8 cellular contexts compared by ENCODE assay signal in genomic region chr20:20452254-20452676, GRCh38.
A peak's percentile ranks its signal among the peaks of the same experiment; 100 is the strongest.
DNase-seq lines count a peak whose midpoint lies in the region; ATAC-seq and TF ChIP-seq lines count a peak whose summit lies in the region.

No MANE protein-coding gene starts in this region.

- H3K9me3 Mint-ChIP-seq in CD8-positive, alpha-beta memory T cell: no peaks in the 10 kb centered on the region
- H3K9me3 Mint-ChIP-seq in immature natural killer cell: no peaks in the 10 kb centered on the region

- peaks cover 10% of the 10 kb centered on the region for H3K4me1 ChIP-seq in CD8-positive, alpha-beta memory T cell (ENCODE audit: insufficient read depth, low read length)
- H3K4me1 ChIP-seq in body of pancreas: no peaks in the 10 kb centered on the region
- H3K4me1 ChIP-seq in PC-9 (replicated peaks; ENCODE audit: insufficient read depth): peaks cover 7% of the 10 kb centered on the region

- ATAC-seq in GM19463 (IDR thresholded peaks at IDR 0.05; ENCODE audit: unreplicated experiment) (peak; percentile 95), HG03558 (IDR thresholded peaks at IDR 0.05; ENCODE audit: extremely low read depth, unreplicated experiment) (peak; percentile 85), body of pancreas (peak; percentile 52)

- WGBS in body of pancreas, 2 donors: 55 to 83% methylated on average over 19 of the region's 19 CpGs

- no peak overlapping the region for H2AFZ ChIP-seq in PC-9

- intact Hi-C loops in body of pancreas (cut with DNase I) (no loop called here), PC-9 (cut with micrococcal nuclease; ENCODE audit: unreplicated experiment) (no loop called here)

- H3F3A ChIP-seq in PC-9 (ENCODE audit: insufficient read depth, low read depth): no peaks in the 10 kb centered on the region

- CTCF ChIA-PET in CD8-positive, alpha-beta memory T cell (lab: Charles Lee): no interaction called here
- CTCF ChIA-PET in PC-9 (lab: Charles Lee): no interaction called here

- H3K79me2 ChIP-seq in PC-9 (ENCODE audit: low read depth): no peaks in the 10 kb centered on the region

- no peak overlapping the region for H3K27ac ChIP-seq in CD8-positive, alpha-beta memory T cell (ENCODE audit: low read depth, low read length)
- H3K27ac ChIP-seq in body of pancreas: no peak overlapping the region
- no peak overlapping the region for H3K27ac ChIP-seq in PC-9

- peaks cover 15 to 29% (median 26%) of the 10 kb centered on the region in 3 donors for H3K4me1 Mint-ChIP-seq in CD8-positive, alpha-beta memory T cell
- peaks cover 17 to 22% of the 10 kb centered on the region in 2 donors for H3K4me1 Mint-ChIP-seq in immature natural killer cell

- no peak for TF ChIP-seq POLR2A in body of pancreas (IDR thresholded peaks at IDR 0.05)

- H3K27ac Mint-ChIP-seq in CD8-positive, alpha-beta memory T cell: peak overlapping the region in 6 of 8 donors; percentile 1 to 62 (median 45)
- peak overlapping the region in 5 of 6 donors; percentile 19 to 79 (median 50) for H3K27ac Mint-ChIP-seq in immature natural killer cell

- BruUV-seq in PC-9 (replicated peaks; lab: Mats Ljungman, UMichigan): no TSS peak

- no peaks in the 10 kb centered on the region for H4K20me1 ChIP-seq in PC-9 (ENCODE audit: insufficient read depth)

- peak overlapping the region; percentile 32 for H3K4me3 ChIP-seq in CD8-positive, alpha-beta memory T cell (ENCODE audit: low read length)
- H3K4me3 ChIP-seq in body of pancreas (no peak overlapping the region), PC-9 (no peak overlapping the region)

- H3K4me2 ChIP-seq in PC-9: no peak overlapping the region

- no peaks in the 10 kb centered on the region for H3K27me3 Mint-ChIP-seq in CD8-positive, alpha-beta memory T cell
- H3K27me3 Mint-ChIP-seq in immature natural killer cell (ENCODE audit: low read depth in 3 of 3): peaks cover 0 to 4% (median 0%) of the 10 kb centered on the region in 3 donors

- H3K9me3 ChIP-seq in CD8-positive, alpha-beta memory T cell (ENCODE audit: low read length): no peaks in the 10 kb centered on the region
- H3K9me3 ChIP-seq in body of pancreas (no peaks in the 10 kb centered on the region), PC-9 (ENCODE audit: insufficient read depth, low read depth) (no peaks in the 10 kb centered on the region)

- no peaks in the 10 kb centered on the region for H3K36me3 ChIP-seq in CD8-positive, alpha-beta memory T cell (ENCODE audit: insufficient read depth, low read length)
- H3K36me3 ChIP-seq in body of pancreas (replicated peaks in 1 of 2; ENCODE audit: insufficient read depth in 1 of 2, low read depth in 2 of 2) (peaks cover 0 to 2% of the 10 kb centered on the region in 2 donors), PC-9 (ENCODE audit: low read depth) (no peaks in the 10 kb centered on the region)

- H3K4me3 Mint-ChIP-seq in CD8-positive, alpha-beta memory T cell: peak overlapping the region in 6 of 7 donors; percentile 64 to 80 (median 68)
- peak overlapping the region; percentile 71 to 88 (median 84) for H3K4me3 Mint-ChIP-seq in immature natural killer cell

- POLR2A ChIA-PET in CD8-positive, alpha-beta memory T cell (lab: Charles Lee): no interaction called here
- POLR2A ChIA-PET in PC-9 (lab: Charles Lee; ENCODE audit: unreplicated experiment): no interaction called here

- H3K9me2 ChIP-seq in PC-9 (ENCODE audit: insufficient read depth): no peaks in the 10 kb centered on the region

- TF ChIP-seq CTCF in body of pancreas (IDR thresholded peaks at IDR 0.05): no peak
- TF ChIP-seq CTCF in PC-9 (conservative IDR thresholded peaks at IDR 0.05): no peak

- peak; percentile 3 to 58 (median 26) for DNase-seq in CD8-positive, alpha-beta memory T cell
- DNase-seq in T-helper 2 cell (peak; percentile 8 to 72 (median 25)), body of pancreas (peak in 3 of 4 donors; percentile 44 to 66 (median 53)), immature natural killer cell (peak; percentile 35 to 55 (median 39)), PC-9 (no peak)
- peak; percentile 69 to 70 for DNase-seq in stimulated activated CD4-positive, alpha-beta T cell treated with anti-CD3 and anti-CD28 coated beads, Interleukin-2, amount 100 ng/mL, for 24 hours

- no peaks in the 10 kb centered on the region for H3K27me3 ChIP-seq in CD8-positive, alpha-beta memory T cell (ENCODE audit: insufficient read depth, low read length, poor library complexity, severe bottlenecking)
- H3K27me3 ChIP-seq in body of pancreas (no peaks in the 10 kb centered on the region), PC-9 (ENCODE audit: insufficient read depth, low read depth) (no peaks in the 10 kb centered on the region)

- peaks cover 0 to 18% (median 12%) of the 10 kb centered on the region in 3 donors for H3K36me3 Mint-ChIP-seq in CD8-positive, alpha-beta memory T cell
- peaks cover 0 to 15% (median 7%) of the 10 kb centered on the region in 3 donors for H3K36me3 Mint-ChIP-seq in immature natural killer cell

Comparison
In these comparisons a context has a peak if more than half of its experiments do, and no peak if none do; other contexts are left out.
1. DNase-seq: peak in CD8-positive, alpha-beta memory T cell (5 of 5), T-helper 2 cell (5 of 5), body of pancreas (3 of 4), immature natural killer cell (3 of 3) and stimulated activated CD4-positive, alpha-beta T cell treated with anti-CD3 and anti-CD28 coated beads, Interleukin-2, amount 100 ng/mL, for 24 hours (2 of 2); none in PC-9 (0 of 2).
2. Peak in every context shown above with its lines, with median percentiles within 50 percentile points of each other: ATAC-seq.